In genomic region chr18:30415903-30416302, GRCh38 we compare ENCODE assay signal across 8 cellular contexts.
"Had no signal": no experiment of that assay in that cellular context is flagged by ENCODE, and none has a peak within 500 bp of the region (broad histone marks: within the 10 kb centered on the region; RNA-seq: fewer than 3 reads in every experiment).

No MANE protein-coding gene starts in this region.

- ATAC-seq: HepG2 had no signal

- H3K4me1 Mint-ChIP-seq: H9 had no signal

- H3K27ac Mint-ChIP-seq: H9, IgD-negative memory B cell had no signal

- H3K4me3 Mint-ChIP-seq: H9, IgD-negative memory B cell had no signal

- DNase-seq: GOT3, H9, HCEC 1CT, KBM-7 had no signal

- FAIRE-seq: H54, HepG2, HTR-8/SVneo had no signal

- H3K36me3 Mint-ChIP-seq: IgD-negative memory B cell had no signal

- H3K27me3 Mint-ChIP-seq: IgD-negative memory B cell had no signal
